In the genomic region with DNA sequence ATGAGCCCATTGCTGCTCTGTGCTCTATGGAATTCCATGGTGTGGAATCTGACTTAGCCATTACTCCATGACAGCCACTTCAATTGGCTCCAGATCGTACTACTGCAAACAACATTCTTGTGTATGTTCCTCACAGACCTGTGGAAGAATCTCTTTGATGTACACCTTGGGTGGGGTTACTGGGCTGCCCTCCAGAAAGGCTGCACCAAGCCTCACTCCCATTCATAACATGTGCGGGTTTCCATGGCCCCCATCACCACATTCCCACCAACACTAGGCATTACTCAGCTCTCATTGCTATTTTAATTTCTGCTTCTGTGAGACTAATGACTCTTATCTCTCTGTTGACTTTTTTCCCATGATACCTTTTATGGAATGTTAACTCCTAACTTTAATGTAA, we compare ENCODE assay signal across 16 cellular contexts.
DNase-seq lines count a peak whose midpoint lies in the region; FAIRE-seq and TF ChIP-seq lines count a peak whose summit lies in the region.
"Had no signal": no experiment of that assay in that cellular context is flagged by ENCODE, and none has a peak within 500 bp of the region (broad histone marks: within the 10 kb centered on the region; RNA-seq: fewer than 3 reads in every experiment).

No MANE protein-coding gene starts in this region.

- CTCF ChIA-PET in OCI-LY7 (lab: Charles Lee; ENCODE audit: unreplicated experiment), result no interaction called here

- POLR2A ChIA-PET in OCI-LY7 (lab: Charles Lee), result interaction anchor here (0.9 kb wide), 1 partner anchor 268 kb away, joined by 3 read pairs; no protein-coding TSS in a partner anchor

- H2AFZ ChIP-seq in OCI-LY7 (ENCODE audit: low read length), result no peak overlapping the region
- H2AFZ ChIP-seq: GM23248 had no signal

- no peaks in the 10 kb centered on the region for H3K9me3 ChIP-seq in esophagus squamous epithelium
- H3K9me3 ChIP-seq in OCI-LY7 (ENCODE audit: low read length), result no peaks in the 10 kb centered on the region

- TF ChIP-seq CTCF in epithelial cell of esophagus (IDR thresholded peaks at IDR 0.05; ENCODE audit: insufficient read depth, low read depth, low read length, missing control alignments) (no peak), esophagus squamous epithelium (IDR thresholded peaks at IDR 0.05) (no peak), OCI-LY7 (conservative IDR thresholded peaks at IDR 0.05; ENCODE audit: low read length) (no peak)

- BruUV-seq in OCI-LY7 (replicated peaks; lab: Mats Ljungman, UMichigan), result no TSS peak

- H4K20me1 ChIP-seq in OCI-LY7 (ENCODE audit: insufficient read depth, low read length), result no peaks in the 10 kb centered on the region

- TF ChIP-seq POLR2A in esophagus squamous epithelium (IDR thresholded peaks at IDR 0.05), result no peak

- H3K4me3 ChIP-seq in epithelial cell of esophagus (ENCODE audit: low read length) (no peak overlapping the region), esophagus squamous epithelium (no peak overlapping the region), OCI-LY7 (ENCODE audit: low read depth, low read length, poor library complexity, severe bottlenecking) (no peak overlapping the region)
- H3K4me3 ChIP-seq: GM23248 had no signal

- DNase-seq in NCI-H226 (peak; percentile 25), epithelial cell of esophagus (ENCODE audit: low read depth) (peak; percentile 6), mucosa of gallbladder (ENCODE audit: low spot score) (peak; percentile 27), urothelium cell line (ENCODE audit: low spot score) (peak; percentile 25), esophagus squamous epithelium (lab: John Stamatoyannopoulos, UW) (no peak), OCI-LY7 (ENCODE audit: low spot score) (no peak)
- no peak for DNase-seq in activated effector memory CD4-positive, alpha-beta T cell treated with Interleukin-2 at 50 U/mL for 16 hours
- DNase-seq: CD4-positive, alpha-beta T cell; DMS79; GM23248; HCEC 1CT; Kasumi-1; NCI-H1417 treated with DMSO at 0.1 percent for 48 hours; NCI-H2029; NCI-H524 had no signal

- H3K4me1 ChIP-seq in esophagus squamous epithelium (no peaks in the 10 kb centered on the region), OCI-LY7 (ENCODE audit: insufficient read depth, low read length, poor library complexity, severe bottlenecking) (no peaks in the 10 kb centered on the region)

- FAIRE-seq in urothelium cell line (lab: Jason Lieb, UNC), result no peak
- FAIRE-seq: HTR-8/SVneo had no signal

- H3K4me2 ChIP-seq in OCI-LY7 (ENCODE audit: low read length), result no peak overlapping the region

- WGBS in esophagus squamous epithelium, 2 donors, result 43 to 47% methylated on average over 2 of the region's 2 CpGs

- H3K36me3 ChIP-seq in esophagus squamous epithelium, result no peaks in the 10 kb centered on the region
- H3K36me3 ChIP-seq in OCI-LY7 (ENCODE audit: insufficient read depth, low read length), result no peaks in the 10 kb centered on the region

- intact Hi-C loops in esophagus squamous epithelium (cut with DNase I) (no loop called here), OCI-LY7 (cut with micrococcal nuclease; ENCODE audit: unreplicated experiment) (no loop called here)

- no peaks in the 10 kb centered on the region for H3K9me2 ChIP-seq in OCI-LY7 (ENCODE audit: insufficient read depth, low read length)

- H3K79me2 ChIP-seq in OCI-LY7 (ENCODE audit: insufficient read depth, low read depth, low read length), result no peaks in the 10 kb centered on the region

- H3K27ac ChIP-seq in esophagus squamous epithelium (no peak overlapping the region), OCI-LY7 (ENCODE audit: low read depth, low read length, poor library complexity, severe bottlenecking) (no peak overlapping the region)
- H3K27ac ChIP-seq: GM23248 had no signal

- no peaks in the 10 kb centered on the region for H3K27me3 ChIP-seq in esophagus squamous epithelium

Comparison
In these comparisons a context has a peak if more than half of its experiments do, and no peak if none do; other contexts are left out.
1. DNase-seq: peak in NCI-H226 (single experiment), epithelial cell of esophagus (single experiment), mucosa of gallbladder (single experiment) and urothelium cell line (single experiment); none in activated effector memory CD4-positive, alpha-beta T cell treated with Interleukin-2 at 50 U/mL for 16 hours (single experiment), esophagus squamous epithelium (single experiment) and OCI-LY7 (single experiment).